9 cellular contexts compared by ENCODE assay signal in the genomic region with DNA sequence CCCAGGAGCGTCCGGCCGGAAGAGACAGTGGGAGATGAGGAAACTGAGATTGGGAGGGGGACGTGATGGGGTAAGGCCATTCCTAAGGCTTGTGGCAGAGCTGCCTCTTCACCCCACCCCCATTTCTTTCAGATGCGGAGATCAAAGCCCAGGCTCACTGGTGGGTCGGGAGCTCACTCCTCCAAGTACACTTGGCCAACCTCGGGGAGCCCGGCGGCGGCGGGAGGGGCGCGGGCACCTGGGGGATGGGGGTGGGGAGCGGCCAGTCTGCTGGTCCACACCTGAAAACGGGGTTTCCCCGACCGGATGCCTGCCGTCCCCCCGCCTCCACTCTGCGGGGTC. TPM values are rescaled to one million over a fixed set of nuclear protein-coding genes. Genes with fewer than 3 reads are reported as not detected.
DNase-seq lines count a peak whose midpoint lies in the region; ATAC-seq, FAIRE-seq and TF ChIP-seq lines count a peak whose summit lies in the region.
"Had no signal": no experiment of that assay in that cellular context is flagged by ENCODE, and none has a peak within 500 bp of the region (broad histone marks: within the 10 kb centered on the region; RNA-seq: fewer than 3 reads in every experiment).

No MANE protein-coding gene starts in this region.

- H4K20me1 ChIP-seq in GM23338 (replicated peaks; ENCODE audit: insufficient read depth), result peaks cover 9% of the 10 kb centered on the region; the same call in 1 of the 2 replicates
- no peaks in the 10 kb centered on the region for H4K20me1 ChIP-seq in hepatocyte (ENCODE audit: insufficient read depth, poor library complexity, severe bottlenecking)

- H3K27ac Mint-ChIP-seq in GM23338 (no peak overlapping the region), activated B cell treated with CpG ODN at 0.5 μM for 24 hours (peak overlapping the region; percentile 41)
- H3K27ac Mint-ChIP-seq: activated CD8-positive, alpha-beta memory T cell treated with anti-CD3 and anti-CD28 coated beads, Interleukin-2, amount 10 ng/mL, durations not matched to agents 7 days and 5 days had no signal

- no peaks in the 10 kb centered on the region for H3K9me3 ChIP-seq in hepatocyte (ENCODE audit: low read depth)

- H2AFZ ChIP-seq in GM23338, result no peak overlapping the region
- peak overlapping the region; percentile 29 for H2AFZ ChIP-seq in hepatocyte

- DNase-seq in GM23338 (ENCODE audit: low spot score) (no peak), activated B cell treated with CpG ODN at 0.5 μM for 24 hours (no peak), hepatocyte (ENCODE audit: low spot score) (no peak), HCEC 1CT (no peak), DMS153 treated with DMSO at 0.1 percent for 48 hours (lab: John Stamatoyannopoulos, UW; ENCODE audit: unreplicated experiment) (no peak), H54 (ENCODE audit: insufficient read length, low spot score) (no peak)
- DNase-seq: activated CD8-positive, alpha-beta memory T cell treated with anti-CD3 and anti-CD28 coated beads, Interleukin-2, amount 10 ng/mL, durations not matched to agents 7 days and 5 days; NCI-H1694 had no signal

- H3K36me3 ChIP-seq in GM23338 (ENCODE audit: insufficient read depth) (no peaks in the 10 kb centered on the region), hepatocyte (replicated peaks; ENCODE audit: insufficient read depth, low read depth) (no peaks in the 10 kb centered on the region)

- peak; percentile 5 for ATAC-seq in GM23338
- no peak for ATAC-seq in activated B cell treated with CpG ODN at 0.5 μM for 24 hours (ENCODE audit: low read depth)
- ATAC-seq: activated CD8-positive, alpha-beta memory T cell treated with anti-CD3 and anti-CD28 coated beads, Interleukin-2, amount 10 ng/mL, durations not matched to agents 7 days and 5 days had no signal

- POLR2A ChIA-PET in activated B cell treated with CpG ODN at 0.5 μM for 24 hours (lab: Charles Lee), result interaction anchor here (1.2 to 18.2 kb wide), 4 partner anchors 9 to 27 kb away, joined by 8 to 212 read pairs (median 14); a partner anchor contains a TSS

- H3K4me1 Mint-ChIP-seq in GM23338, result peaks cover 23% of the 10 kb centered on the region
- peaks cover 29% of the 10 kb centered on the region for H3K4me1 Mint-ChIP-seq in activated B cell treated with CpG ODN at 0.5 μM for 24 hours

- peaks cover 90% of the 10 kb centered on the region for H3K27me3 Mint-ChIP-seq in GM23338 (ENCODE audit: insufficient read depth, low read depth, poor library complexity)
- peaks cover 41% of the 10 kb centered on the region for H3K27me3 Mint-ChIP-seq in activated B cell treated with CpG ODN at 0.5 μM for 24 hours

- no peak for TF ChIP-seq CTCF in GM23338 (conservative IDR thresholded peaks at IDR 0.05; ENCODE audit: low read depth in 2 of 2)
- TF ChIP-seq CTCF in activated B cell treated with CpG ODN at 0.5 μM for 24 hours (IDR thresholded peaks at IDR 0.05), result no peak
- no peak for TF ChIP-seq CTCF in hepatocyte (IDR thresholded peaks at IDR 0.05; ENCODE audit: poor library complexity)

- CTCF ChIA-PET in activated B cell treated with CpG ODN at 0.5 μM for 24 hours (lab: Charles Lee), result interaction anchor here (1.3 to 1.5 kb wide), 2 partner anchors 27 to 161 kb away, joined by 3 to 4 read pairs; no protein-coding TSS in a partner anchor

- TF ChIP-seq POLR2A in H54 (IDR thresholded peaks at IDR 0.05; ENCODE audit: low read depth, low read length), result no peak

- H3K4me2 ChIP-seq in GM23338 (peak overlapping the region; percentile 74), hepatocyte (peak overlapping the region; percentile 82)

- no peak overlapping the region for H3K27ac ChIP-seq in GM23338 (ENCODE audit: low read depth)
- H3K27ac ChIP-seq in hepatocyte, result no peak overlapping the region
- peak overlapping the region in 2 of 21 experiments; percentile 24 to 59 for H3K27ac ChIP-seq in skin epidermis

- H3K9me3 Mint-ChIP-seq in GM23338 (peaks cover 6% of the 10 kb centered on the region; the same call in 1 of the 3 replicates), activated B cell treated with CpG ODN at 0.5 μM for 24 hours (no peaks in the 10 kb centered on the region)

- H3K4me3 Mint-ChIP-seq in GM23338 (peak overlapping the region; percentile 62), activated B cell treated with CpG ODN at 0.5 μM for 24 hours (peak overlapping the region; percentile 58)
- H3K4me3 Mint-ChIP-seq: activated CD8-positive, alpha-beta memory T cell treated with anti-CD3 and anti-CD28 coated beads, Interleukin-2, amount 10 ng/mL, durations not matched to agents 7 days and 5 days had no signal

- 19% methylated on average over 10 of the region's 20 CpGs for WGBS in hepatocyte (ENCODE audit: low lambda C conversion rate, missing lambda C conversion rate)

- H3K36me3 Mint-ChIP-seq in GM23338 (ENCODE audit: low read depth), result peaks cover 4% of the 10 kb centered on the region; the same call in 1 of the 3 replicates
- H3K36me3 Mint-ChIP-seq in activated B cell treated with CpG ODN at 0.5 μM for 24 hours (ENCODE audit: low read depth), result no peaks in the 10 kb centered on the region
- H3K36me3 Mint-ChIP-seq: activated CD8-positive, alpha-beta memory T cell treated with anti-CD3 and anti-CD28 coated beads, Interleukin-2, amount 10 ng/mL, durations not matched to agents 7 days and 5 days had no signal

- H3K4me1 ChIP-seq in GM23338 (ENCODE audit: insufficient read depth) (peaks cover 20% of the 10 kb centered on the region), hepatocyte (ENCODE audit: insufficient read depth) (peaks cover 43% of the 10 kb centered on the region)

- intact Hi-C loops in activated B cell treated with CpG ODN at 0.5 μM for 24 hours (cut with micrococcal nuclease), result no loop called here

- FAIRE-seq in H54 (lab: Jason Lieb, UNC), result no peak

- H3F3A ChIP-seq in GM23338 (replicated peaks; ENCODE audit: low read depth), result peaks cover 26% of the 10 kb centered on the region

- H3K27me3 ChIP-seq in GM23338 (ENCODE audit: insufficient read depth) (peaks cover 94% of the 10 kb centered on the region), hepatocyte (peaks cover 84% of the 10 kb centered on the region)

- H3K79me2 ChIP-seq in GM23338 (replicated peaks; ENCODE audit: insufficient read depth) (no peaks in the 10 kb centered on the region), hepatocyte (no peaks in the 10 kb centered on the region)

- peak overlapping the region; percentile 46 for H3K4me3 ChIP-seq in GM23338
- H3K4me3 ChIP-seq in hepatocyte, result no peak overlapping the region
- peak overlapping the region in 4 of 7 experiments; percentile 0 to 13 (median 8) for H3K4me3 ChIP-seq in skin epidermis

- H3K9me2 ChIP-seq in GM23338 (ENCODE audit: insufficient read depth) (no peaks in the 10 kb centered on the region), hepatocyte (replicated peaks; ENCODE audit: insufficient read depth) (no peaks in the 10 kb centered on the region)

TF ChIP-seq in GM23338, 12 proteins besides CTCF, POLR2A, EP300 and RAD21:
- TF ChIP-seq, protein P1, sequence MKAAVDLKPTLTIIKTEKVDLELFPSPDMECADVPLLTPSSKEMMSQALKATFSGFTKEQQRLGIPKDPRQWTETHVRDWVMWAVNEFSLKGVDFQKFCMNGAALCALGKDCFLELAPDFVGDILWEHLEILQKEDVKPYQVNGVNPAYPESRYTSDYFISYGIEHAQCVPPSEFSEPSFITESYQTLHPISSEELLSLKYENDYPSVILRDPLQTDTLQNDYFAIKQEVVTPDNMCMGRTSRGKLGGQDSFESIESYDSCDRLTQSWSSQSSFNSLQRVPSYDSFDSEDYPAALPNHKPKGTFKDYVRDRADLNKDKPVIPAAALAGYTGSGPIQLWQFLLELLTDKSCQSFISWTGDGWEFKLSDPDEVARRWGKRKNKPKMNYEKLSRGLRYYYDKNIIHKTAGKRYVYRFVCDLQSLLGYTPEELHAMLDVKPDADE (IDR thresholded peaks at IDR 0.05), result peak; percentile 32; the same call in 1 of the 2 replicates
- peak; percentile 6 for TF ChIP-seq EZH2 (IDR thresholded peaks at IDR 0.05; ENCODE audit: low read depth, unreplicated experiment)
- TF ChIP-seq NANOG (IDR thresholded peaks at IDR 0.05; ENCODE audit: borderline replicate concordance), result no peak

RNA-seq across cellular contexts. Expression of a gene that starts 17.7 kb away (rescaled TPM):
- 0.16 and 1.0 TPM in 2 replicates for total RNA-seq in GM23338 (2014; rRNA removed; shearing (Covaris generic))
- polyA plus RNA-seq in GM23338 (2016; fragmentation: Nextera tagmentation; extraction: Ambion mirVana) (1.1 and 1.3 TPM in 2 replicates), hepatocyte (6.5 and 8.3 TPM in 2 replicates)
- total RNA-seq in activated B cell treated with CpG ODN at 0.5 μM for 24 hours (4.0 and 4.9 TPM in 2 replicates), hepatocyte (4.3 and 8.6 TPM in 2 replicates)

RNA-seq across cellular contexts. Expression of a gene that starts 24.6 kb away (rescaled TPM):
- 4.6 and 5.7 TPM in 2 replicates for total RNA-seq in GM23338 (2014; rRNA removed; shearing (Covaris generic))
- polyA plus RNA-seq in GM23338 (2016; fragmentation: Nextera tagmentation; extraction: Ambion mirVana), result 1.4 TPM in 2 replicates
- total RNA-seq in activated B cell treated with CpG ODN at 0.5 μM for 24 hours, result 55.6 and 56.3 TPM in 2 replicates
- total RNA-seq in hepatocyte, result 49.6 and 56.1 TPM in 2 replicates
- 74.3 and 86.7 TPM in 2 replicates for polyA plus RNA-seq in hepatocyte

RNA-seq across cellular contexts. Expression of a gene that starts 36.6 kb away (rescaled TPM):
- 91.1 and 114 TPM in 2 replicates for total RNA-seq in GM23338 (2014; rRNA removed; shearing (Covaris generic))
- polyA plus RNA-seq in GM23338 (2016; fragmentation: Nextera tagmentation; extraction: Ambion mirVana) (26.6 and 29.2 TPM in 2 replicates), hepatocyte (8.6 and 11.6 TPM in 2 replicates)
- total RNA-seq in activated B cell treated with CpG ODN at 0.5 μM for 24 hours (0.37 and 0.67 TPM in 2 replicates), hepatocyte (11.8 and 16.3 TPM in 2 replicates)
